In genomic region chr6:29722773-29723665, GRCh38 we compare ENCODE assay signal across 8 cellular contexts. TPM values are rescaled to one million over a fixed set of nuclear protein-coding genes. Genes with fewer than 3 reads are reported as not detected.
DNase-seq lines count a peak whose midpoint lies in the region; ATAC-seq and TF ChIP-seq lines count a peak whose summit lies in the region.

TSS of gene HLA-F (plus strand) at chr6:29723434. CDS start at chr6:29723464, 30 bp downstream.

- TF ChIP-seq CTCF in GM12865 (IDR thresholded peaks at IDR 0.05; ENCODE audit: insufficient read depth, low read depth, low read length, missing control alignments): no peak

- peak; percentile 95 for DNase-seq in GM12865 (ENCODE audit: low read depth)
- peak; percentile 24 for DNase-seq in NCI-H2081 treated with DMSO at 0.1 percent for 48 hours (lab: John Stamatoyannopoulos, UW)
- DNase-seq in activated CD4-positive, alpha-beta T cell treated with anti-CD3 and anti-CD28 coated beads, Interleukin-2, amount 50 U/mL, for 1 hour: peak; percentile 78
- peak; percentile 75 for DNase-seq in dedifferentiated amniotic fluid mesenchymal stem cell (ENCODE audit: extremely low spot score)
- DNase-seq in left lobe of liver (ENCODE audit: low spot score): peak; percentile 88
- DNase-seq in stimulated activated CD4-positive, alpha-beta T cell treated with anti-CD3 and anti-CD28 coated beads, Interleukin-1b, Interleukin-23, amount 100 ng/mL, for 4 hours (ENCODE audit: low read depth in 2 of 2): peak; percentile 63 to 64
- DNase-seq in GF-D8 (lab: John Stamatoyannopoulos, UW): no peak

- peak within 1 kb of the TSS; percentile 97 for H3K4me3 ChIP-seq in GM12865 (ENCODE audit: low read depth, low read length)

- ATAC-seq in HG02571 (IDR thresholded peaks at IDR 0.05; ENCODE audit: unreplicated experiment) (peak; percentile 92), left lobe of liver (peak; percentile 98)

RNA-seq across cellular contexts. Expression of gene HLA-F, which starts in this region (rescaled TPM):
- total RNA-seq in left lobe of liver: 30.6 TPM
